Comparison of ENCODE assay signal across 8 cellular contexts in genomic region chr16:1343428-1344242, GRCh38. TPM values are rescaled to one million over a fixed set of nuclear protein-coding genes. Genes with fewer than 3 reads are reported as not detected.
DNase-seq lines count a peak whose midpoint lies in the region; ATAC-seq and TF ChIP-seq lines count a peak whose summit lies in the region.

No MANE protein-coding gene starts in this region.

- H3K4me1 Mint-ChIP-seq in IgD-negative memory B cell = peaks cover 3 to 17% (median 13%) of the 10 kb centered on the region in 3 donors

- intact Hi-C loops in dorsolateral prefrontal cortex (cut with DNase I) = loop anchor here in 1 of 2 donors (5.0 kb wide), 1 partner anchor 36 kb away; the partner anchor contains the start of gene UBE2I

- no peaks in the 10 kb centered on the region for H3K9me2 ChIP-seq in neural cell (ENCODE audit: insufficient read depth, low read length)

- TF ChIP-seq CTCF in DND-41 (IDR thresholded peaks at IDR 0.05; ENCODE audit: borderline replicate concordance, extremely low read depth, low read length, poor library complexity, severe bottlenecking) (no peak), dorsolateral prefrontal cortex (IDR thresholded peaks at IDR 0.05 in 54 of 56, conservative IDR thresholded peaks at IDR 0.05 in 2 of 56; ENCODE audit: low read depth in 1 of 56, partially characterized antibody in 56 of 56) (no peak), neural cell (IDR thresholded peaks at IDR 0.05; ENCODE audit: poor library complexity, severe bottlenecking) (no peak), foreskin keratinocyte (conservative IDR thresholded peaks at IDR 0.05) (no peak)

- peaks cover 9% of the 10 kb centered on the region for H3K36me3 ChIP-seq in DND-41 (ENCODE audit: insufficient read depth, low read length)
- no peaks in the 10 kb centered on the region for H3K36me3 ChIP-seq in neural cell (ENCODE audit: insufficient read depth, low read length)

- H3K27ac Mint-ChIP-seq in IgD-negative memory B cell = peak overlapping the region; percentile 15 to 95 (median 68)

- TF ChIP-seq EP300 in neural cell (conservative IDR thresholded peaks at IDR 0.05; ENCODE audit: poor library complexity, severe bottlenecking) = no peak

- H3K4me3 ChIP-seq in DND-41 (ENCODE audit: low read depth in 1 of 2, low read length in 2 of 2) = peak overlapping the region in 1 of 2 experiments; percentile 52; a peak in 2 of 4 replicates
- H3K4me3 ChIP-seq in dorsolateral prefrontal cortex = peak overlapping the region in 49 of 59 donors; percentile 12 to 58 (median 36)
- peak overlapping the region; percentile 51 for H3K4me3 ChIP-seq in neural cell (ENCODE audit: low read length)

- H3K36me3 Mint-ChIP-seq in IgD-negative memory B cell = no peaks in the 10 kb centered on the region

- peak overlapping the region; percentile 79 for H3K4me2 ChIP-seq in DND-41 (ENCODE audit: insufficient read depth, low read length)
- H3K4me2 ChIP-seq in neural cell (ENCODE audit: low read length) = no peak overlapping the region

- no peaks in the 10 kb centered on the region for H3K9me3 Mint-ChIP-seq in IgD-negative memory B cell

- H3K4me1 ChIP-seq in DND-41 (ENCODE audit: insufficient read depth, low read length) (peaks cover 32% of the 10 kb centered on the region), foreskin keratinocyte (peaks cover 4% of the 10 kb centered on the region)

- no peaks in the 10 kb centered on the region for H3K27me3 Mint-ChIP-seq in IgD-negative memory B cell

- H4K20me1 ChIP-seq in DND-41 (ENCODE audit: insufficient read depth, low read length) (peaks cover 28% of the 10 kb centered on the region), neural cell (ENCODE audit: insufficient read depth) (no peaks in the 10 kb centered on the region)

- no peak overlapping the region for H2AFZ ChIP-seq in DND-41 (ENCODE audit: low read depth, low read length)
- no peak overlapping the region for H2AFZ ChIP-seq in neural cell (ENCODE audit: low read depth, low read length)

- ATAC-seq in DND-41 (ENCODE audit: insufficient read depth, low read depth) (no peak), HG03469 (IDR thresholded peaks at IDR 0.05; ENCODE audit: unreplicated experiment) (no peak), HG03521 (IDR thresholded peaks at IDR 0.05; ENCODE audit: unreplicated experiment) (no peak), foreskin keratinocyte (no peak), HG03045 (IDR thresholded peaks at IDR 0.05; ENCODE audit: unreplicated experiment) (no peak)

- DNase-seq in DND-41 (no peak), dorsolateral prefrontal cortex (peak in 1 of 10 donors; percentile 31), foreskin keratinocyte (no peak)

- H3K27ac ChIP-seq in DND-41 (ENCODE audit: low read length) (peak overlapping the region; percentile 34; the same call in 1 of the 2 replicates), dorsolateral prefrontal cortex (peak overlapping the region in 10 of 59 donors; percentile 2 to 42 (median 10)), neural cell (ENCODE audit: low read length) (no peak overlapping the region), foreskin keratinocyte (no peak overlapping the region)

- H3F3A ChIP-seq in neural cell (ENCODE audit: insufficient read depth, low read length, poor library complexity, severe bottlenecking) = no peaks in the 10 kb centered on the region

- H3K4me3 Mint-ChIP-seq in IgD-negative memory B cell = peak overlapping the region in 3 of 4 donors; percentile 15 to 85 (median 65)

- H3K9ac ChIP-seq in DND-41 (ENCODE audit: low read depth, low read length) (peak overlapping the region; percentile 31; the same call in 1 of the 2 replicates), neural cell (ENCODE audit: low read length) (no peak overlapping the region)

- no peaks in the 10 kb centered on the region for H3K79me2 ChIP-seq in DND-41 (ENCODE audit: insufficient read depth, low read length)
- H3K79me2 ChIP-seq in neural cell (replicated peaks; ENCODE audit: insufficient read depth, low read length) = no peaks in the 10 kb centered on the region

- no peak for TF ChIP-seq RAD21 in neural cell (conservative IDR thresholded peaks at IDR 0.05)

- H3K27me3 ChIP-seq in DND-41 (ENCODE audit: insufficient read depth, low read length, poor library complexity) = no peaks in the 10 kb centered on the region
- peaks cover 0 to 6% (median 0%) of the 10 kb centered on the region in 45 donors for H3K27me3 ChIP-seq in dorsolateral prefrontal cortex
- no peaks in the 10 kb centered on the region for H3K27me3 ChIP-seq in neural cell (ENCODE audit: insufficient read depth, low read depth, low read length)
- H3K27me3 ChIP-seq in foreskin keratinocyte = peaks cover 8% of the 10 kb centered on the region

- H3K9me3 ChIP-seq in DND-41 (ENCODE audit: insufficient read depth, low read length, severe bottlenecking) = no peaks in the 10 kb centered on the region
- H3K9me3 ChIP-seq in neural cell (ENCODE audit: low read length) = no peaks in the 10 kb centered on the region

TF ChIP-seq in neural cell, 6 proteins besides CTCF, POLR2A, EP300 and RAD21:
- TF ChIP-seq MXI1 (conservative IDR thresholded peaks at IDR 0.05; ENCODE audit: poor library complexity, severe bottlenecking) (no peak), EZH2 (IDR thresholded peaks at IDR 0.05; ENCODE audit: borderline replicate concordance, insufficient read depth, low read length, poor library complexity, severe bottlenecking) (no peak), TAF1 (IDR thresholded peaks at IDR 0.05; ENCODE audit: low read depth) (no peak), REST (IDR thresholded peaks at IDR 0.05; ENCODE audit: borderline replicate concordance) (no peak), SMC3 (conservative IDR thresholded peaks at IDR 0.05; ENCODE audit: poor library complexity) (no peak), POLR2AphosphoS5 (IDR thresholded peaks at IDR 0.05) (no peak)

RNA-seq across cellular contexts. Expression of gene TSR3, which starts 8.0 kb away (rescaled TPM):
- polyA plus RNA-seq in IgD-negative memory B cell (116 TPM), neural cell (102 and 106 TPM in 2 replicates), foreskin keratinocyte (117 and 119 TPM in 2 replicates)
- total RNA-seq in dorsolateral prefrontal cortex (10 to 100 TPM; 30.3 to 68.2 (median 46.8) TPM), foreskin keratinocyte (73.7 and 80.1 TPM in 2 replicates)
- 45.6 and 52.8 TPM in 2 replicates for polyA minus RNA-seq in neural cell

RNA-seq across cellular contexts. Expression of gene GNPTG, which starts 8.1 kb away (rescaled TPM):
- 55.9 TPM for polyA plus RNA-seq in IgD-negative memory B cell
- total RNA-seq in dorsolateral prefrontal cortex = 100 to 1,000 TPM in 112 of 120 experiments, 10 to 100 TPM in 8; 85.9 to 151 (median 118) TPM
- polyA plus RNA-seq in neural cell = 74.2 and 90.5 TPM in 2 replicates
- 17.7 and 19.2 TPM in 2 replicates for polyA minus RNA-seq in neural cell
- 18.8 and 21.6 TPM in 2 replicates for total RNA-seq in foreskin keratinocyte
- polyA plus RNA-seq in foreskin keratinocyte = 34.1 and 40.3 TPM in 2 replicates

RNA-seq across cellular contexts. Expression of gene BAIAP3, which starts 10.2 kb away (rescaled TPM):
- 26.0 TPM for polyA plus RNA-seq in IgD-negative memory B cell
- 100 to 1,000 TPM in 100 of 120 experiments, 10 to 100 TPM in 20; 24.1 to 289 (median 137) TPM for total RNA-seq in dorsolateral prefrontal cortex
- polyA plus RNA-seq in neural cell = 65.2 and 93.7 TPM in 2 replicates
- polyA minus RNA-seq in neural cell = 33.0 and 36.8 TPM in 2 replicates
- total RNA-seq in foreskin keratinocyte = 0.07 and 0.27 TPM in 2 replicates
- 0.04 and 0.08 TPM in 2 replicates for polyA plus RNA-seq in foreskin keratinocyte

RNA-seq across cellular contexts. Expression of gene UBE2I, which starts 34.2 kb away (rescaled TPM):
- polyA plus RNA-seq in IgD-negative memory B cell (165 TPM), neural cell (111 and 126 TPM in 2 replicates), foreskin keratinocyte (155 and 172 TPM in 2 replicates)
- total RNA-seq in dorsolateral prefrontal cortex (100 to 1,000 TPM in 1 of 120 experiments, 10 to 100 TPM in 119; 66.6 to 108 (median 83.6) TPM), foreskin keratinocyte (76.7 and 101 TPM in 2 replicates)
- 88.9 and 97.6 TPM in 2 replicates for polyA minus RNA-seq in neural cell

Comparison
In these comparisons a context has a peak if more than half of its experiments do, and no peak if none do; other contexts are left out.
1. RNA of gene BAIAP3, which starts 10.2 kb away (polyA plus RNA-seq): 65.2 to 93.7 TPM in neural cell and 26.0 TPM in IgD-negative memory B cell (single experiment); 0.04 to 0.08 TPM in foreskin keratinocyte; every median in the first group is over 10 times any median in the second.